ENCODE assay signal across 16 cellular contexts in genomic region chr1:206540044-206540758, GRCh38. TPM values are rescaled to one million over a fixed set of nuclear protein-coding genes. Genes with fewer than 3 reads are reported as not detected.
DNase-seq lines count a peak whose midpoint lies in the region; ATAC-seq and TF ChIP-seq lines count a peak whose summit lies in the region.
"Had no signal": no experiment of that assay in that cellular context is flagged by ENCODE, and none has a peak within 500 bp of the region (broad histone marks: within the 10 kb centered on the region; RNA-seq: fewer than 3 reads in every experiment).

No MANE protein-coding gene starts in this region.

- no peaks in the 10 kb centered on the region for H3K36me3 Mint-ChIP-seq in nephron progenitor cell (ENCODE audit: low read depth)

- DNase-seq in G401 (ENCODE audit: low spot score) (peak; percentile 62), RWPE1 (ENCODE audit: low spot score) (no peak), left cardiac atrium (peak; percentile 71), spleen (peak; percentile 69), nephron progenitor cell (no peak), NCI-H1694 treated with DMSO at 0.1 percent for 48 hours (lab: John Stamatoyannopoulos, UW) (no peak)
- DNase-seq in activated CD4-positive, CD25-positive, alpha-beta regulatory T cell treated with anti-CD3 and anti-CD28 coated beads, Interleukin-2, amount 50 U/mL, for 72 hours, result no peak
- DNase-seq: activated CD8-positive, alpha-beta T cell treated with anti-CD3 and anti-CD28 coated beads for 36 hours; DMS153; foreskin fibroblast; IMR-90; NCI-H345; stimulated activated CD4-positive, alpha-beta T cell treated with anti-CD3 and anti-CD28 coated beads, Interleukin-15, amount 100 ng/mL, for 24 hours; stimulated activated naive CD4-positive, alpha-beta T cell; SW 1271 had no signal

- peak; percentile 92 to 94 for ATAC-seq in left cardiac atrium
- no peak for ATAC-seq in GM18909 (IDR thresholded peaks at IDR 0.05; ENCODE audit: poor library complexity, unreplicated experiment)
- ATAC-seq: activated CD8-positive, alpha-beta T cell treated with anti-CD3 and anti-CD28 coated beads for 36 hours had no signal

- no peaks in the 10 kb centered on the region for H3K9me3 ChIP-seq in spleen

- intact Hi-C loops in left cardiac atrium (cut with DNase I), result loop anchor here in 1 of 2 donors (5.0 kb wide), 2 partner anchors 42 to 48 kb away; no protein-coding TSS in a partner anchor
- intact Hi-C loops in spleen (cut with DNase I; ENCODE audit: low total_unique reads), result no loop called here

- H3K27me3 ChIP-seq in spleen (replicated peaks in 1 of 7), result no peaks in the 10 kb centered on the region

- in situ Hi-C loops in G401 (cut with HindIII; ENCODE audit: low sequenced_read_pairs), result no loop called here

- TF ChIP-seq POLR2A in spleen (IDR thresholded peaks at IDR 0.05), result no peak

- POLR2A ChIA-PET in RWPE1 (lab: Yijun Ruan, JAX; ENCODE audit: low non-redundant PET), result no interaction called here

- H3K4me3 ChIP-seq in spleen, result no peak overlapping the region

- peaks cover 12% of the 10 kb centered on the region for H3K27me3 Mint-ChIP-seq in nephron progenitor cell (ENCODE audit: low read depth, poor library complexity)
- H3K27me3 Mint-ChIP-seq: activated CD8-positive, alpha-beta T cell treated with anti-CD3 and anti-CD28 coated beads for 36 hours had no signal

- whole genome bisulfite sequencing in spleen, 5 donors, result 60 to 77% (median 69%) methylated on average over 8 of the region's 8 CpGs

- peaks cover 4% of the 10 kb centered on the region for H3K9me3 Mint-ChIP-seq in nephron progenitor cell
- H3K9me3 Mint-ChIP-seq: activated CD8-positive, alpha-beta T cell treated with anti-CD3 and anti-CD28 coated beads for 36 hours had no signal

- H3K4me3 Mint-ChIP-seq in nephron progenitor cell, result no peak overlapping the region
- H3K4me3 Mint-ChIP-seq: activated CD8-positive, alpha-beta T cell treated with anti-CD3 and anti-CD28 coated beads for 36 hours had no signal

- H3K27ac ChIP-seq in RWPE1 (peak overlapping the region; percentile 78), spleen (peak overlapping the region in 5 of 8 donors; percentile 14 to 55 (median 24))

- peaks cover 5 to 38% (median 15%) of the 10 kb centered on the region in 6 donors for H3K4me1 ChIP-seq in spleen

- no peaks in the 10 kb centered on the region for H3K36me3 ChIP-seq in spleen

- H3K27ac Mint-ChIP-seq in nephron progenitor cell, result no peak overlapping the region
- H3K27ac Mint-ChIP-seq: activated CD8-positive, alpha-beta T cell treated with anti-CD3 and anti-CD28 coated beads for 36 hours had no signal

- TF ChIP-seq CTCF in RWPE1 (conservative IDR thresholded peaks at IDR 0.05; ENCODE audit: low read depth), result no peak
- no peak for TF ChIP-seq CTCF in spleen (IDR thresholded peaks at IDR 0.05 in 8 of 11, conservative IDR thresholded peaks at IDR 0.05 in 3 of 11)
- TF ChIP-seq CTCF in nephron progenitor cell (IDR thresholded peaks at IDR 0.05), result no peak

- CTCF ChIA-PET in RWPE1 (lab: Yijun Ruan, JAX), result interaction anchor here (0.9 to 1.1 kb wide), 4 partner anchors 12 to 72 kb away, joined by 3 to 5 read pairs (median 3); partner anchors contain the start of gene EIF2D

- H3K4me1 Mint-ChIP-seq in nephron progenitor cell, result peaks cover 38% of the 10 kb centered on the region

RNA-seq across cellular contexts. Expression of gene RASSF5, which starts 32.9 kb away (rescaled TPM):
- total RNA-seq in G401 (2014; rRNA removed; shearing (Covaris generic)), result 0.68 TPM in 1 of 2 replicates, not detected in the other
- total RNA-seq in left cardiac atrium (10 to 100 TPM in 1 of 2 donors, 1 to 10 TPM in 1; 7.8 to 10.0 TPM), spleen (100 to 1,000 TPM; 121 to 168 (median 131) TPM)
- 10 to 100 TPM; 32.2 to 39.5 (median 35.8) TPM for polyA plus RNA-seq in spleen

Comparison
In these comparisons a context has a peak if more than half of its experiments do, and no peak if none do; other contexts are left out.
1. DNase-seq: peak in G401 (single experiment), left cardiac atrium (single experiment) and spleen (single experiment); none in RWPE1 (single experiment), nephron progenitor cell (single experiment), activated CD4-positive, CD25-positive, alpha-beta regulatory T cell treated with anti-CD3 and anti-CD28 coated beads, Interleukin-2, amount 50 U/mL, for 72 hours (single experiment) and NCI-H1694 treated with DMSO at 0.1 percent for 48 hours (single experiment).
2. RNA of gene RASSF5, which starts 32.9 kb away (total RNA-seq): 121 to 168 TPM in spleen; 7.8 to 10.0 TPM in left cardiac atrium and 0.68 TPM in G401; every median in the first group is over 10 times any median in the second.